In genomic region chr10:113746188-113746950, GRCh38 we compare ENCODE assay signal across 1 cellular context.
TF ChIP-seq lines count a peak whose summit lies in the region.

No MANE protein-coding gene starts in this region.

TF ChIP-seq in HepG2, 621 proteins besides CTCF, POLR2A, EP300 and RAD21 (continued from another document):
- TF ChIP-seq IKZF5 (CRISPR knock-in tag; IDR thresholded peaks at IDR 0.05) (no peak), STAT5B (CRISPR knock-in tag; IDR thresholded peaks at IDR 0.05) (no peak), SIX4 (CRISPR knock-in tag; IDR thresholded peaks at IDR 0.05) (no peak), HNRNPL (IDR thresholded peaks at IDR 0.05; ENCODE audit: low read depth, low read length) (no peak), GATAD1 (CRISPR knock-in tag; IDR thresholded peaks at IDR 0.05) (no peak)
